Comparison of ENCODE assay signal across 24 cellular contexts in the genomic region with DNA sequence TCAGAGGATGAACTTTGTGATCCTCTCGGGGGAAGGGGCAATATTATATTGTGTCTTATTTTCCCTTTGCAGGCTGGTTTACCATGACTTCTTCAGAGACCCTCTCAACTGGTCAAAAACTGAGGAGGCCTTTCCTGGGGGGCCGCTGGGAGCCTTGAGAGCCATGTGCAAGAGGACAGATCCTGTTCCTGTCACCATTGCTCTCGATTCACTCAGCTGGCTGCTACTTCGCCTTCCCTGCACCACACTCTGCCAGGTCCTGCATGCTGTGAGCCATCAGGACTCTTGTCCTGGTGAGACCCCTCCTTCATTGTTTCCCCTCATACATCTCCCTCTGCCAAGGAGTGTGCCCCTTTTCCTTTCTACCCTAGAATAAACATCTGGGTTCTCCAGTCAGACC. TPM values are rescaled to one million over a fixed set of nuclear protein-coding genes. Genes with fewer than 3 reads are reported as not detected.
DNase-seq lines count a peak whose midpoint lies in the region; ATAC-seq and TF ChIP-seq lines count a peak whose summit lies in the region.
"Had no signal": no experiment of that assay in that cellular context is flagged by ENCODE, and none has a peak within 500 bp of the region (broad histone marks: within the 10 kb centered on the region; RNA-seq: fewer than 3 reads in every experiment).

No MANE protein-coding gene starts in this region.

- POLR2A ChIA-PET in CD8-positive, alpha-beta T cell (lab: Charles Lee) = no interaction called here

- H3K9me3 ChIP-seq in CD8-positive, alpha-beta T cell (ENCODE audit: low read length) = no peaks in the 10 kb centered on the region
- H3K9me3 ChIP-seq: esophagus muscularis mucosa, MG63, sigmoid colon, stomach, tibial artery had no signal

- H3K4me1 ChIP-seq in CD8-positive, alpha-beta T cell (ENCODE audit: insufficient read depth, low read length) = peaks cover 24% of the 10 kb centered on the region

- intact Hi-C loops in CD8-positive, alpha-beta T cell (cut with DNase I, micrococcal nuclease) = loop anchor here (5.0 kb wide), 3 partner anchors 217 to 993 kb away; partner anchors contain the start of genes CTC1 (in 1 of the 2), PFAS (in 1 of the 2), SLC16A13 (in 1 of the 2) and TP53 (in 1 of the 2)

- ATAC-seq in CD8-positive, alpha-beta T cell = no peak
- no peak for ATAC-seq in GM21526 (IDR thresholded peaks at IDR 0.05; ENCODE audit: low FRiP score, unreplicated experiment)
- ATAC-seq: activated CD8-positive, alpha-beta memory T cell treated with anti-CD3 and anti-CD28 coated beads, Interleukin-2, amount 10 ng/mL, durations not matched to agents 7 days and 5 days; K562 had no signal

- no peaks in the 10 kb centered on the region for H3K27me3 ChIP-seq in CD8-positive, alpha-beta T cell (ENCODE audit: insufficient read depth, low read length)
- H3K27me3 ChIP-seq: brain microvascular endothelial cell, esophagus muscularis mucosa, MG63, sigmoid colon, stomach, tibial artery had no signal

- peak overlapping the region; percentile 87 for H3K27ac ChIP-seq in C4-2B
- H3K27ac ChIP-seq in CD8-positive, alpha-beta T cell (ENCODE audit: low read depth, low read length) = no peak overlapping the region
- H3K27ac ChIP-seq: brain microvascular endothelial cell, esophagus muscularis mucosa, sigmoid colon, stomach, tibial artery had no signal

- peaks cover 8% of the 10 kb centered on the region for H3K36me3 ChIP-seq in CD8-positive, alpha-beta T cell (ENCODE audit: insufficient read depth, low read length)

- TF ChIP-seq CTCF in C4-2B (conservative IDR thresholded peaks at IDR 0.05) = no peak
- TF ChIP-seq CTCF in CD8-positive, alpha-beta T cell (IDR thresholded peaks at IDR 0.05) = no peak
- TF ChIP-seq CTCF in nephron (IDR thresholded peaks at IDR 0.05; ENCODE audit: unreplicated experiment in 3 of 3) = no peak

- H3K4me1 Mint-ChIP-seq in CD8-positive, alpha-beta T cell (ENCODE audit: low read depth) = peaks cover 32% of the 10 kb centered on the region
- H3K4me1 Mint-ChIP-seq in activated naive CD8-positive, alpha-beta T cell treated with anti-CD3 and anti-CD28 coated beads for 36 hours = peaks cover 29% of the 10 kb centered on the region
- H3K4me1 Mint-ChIP-seq in nephron = peaks cover 28% of the 10 kb centered on the region

- H3K36me3 Mint-ChIP-seq in CD8-positive, alpha-beta T cell = peaks cover 57% of the 10 kb centered on the region
- peaks cover 36% of the 10 kb centered on the region for H3K36me3 Mint-ChIP-seq in activated naive CD8-positive, alpha-beta T cell treated with anti-CD3 and anti-CD28 coated beads for 36 hours
- peaks cover 49% of the 10 kb centered on the region for H3K36me3 Mint-ChIP-seq in nephron (ENCODE audit: low read depth)

- DNase-seq in CD8-positive, alpha-beta T cell = no peak
- DNase-seq in activated naive CD8-positive, alpha-beta T cell treated with anti-CD3 and anti-CD28 coated beads for 36 hours = no peak
- DNase-seq in NCI-H345 (lab: John Stamatoyannopoulos, UW) (no peak), pons (ENCODE audit: low spot score) (no peak)
- DNase-seq: activated CD8-positive, alpha-beta memory T cell treated with anti-CD3 and anti-CD28 coated beads, Interleukin-2, amount 10 ng/mL, durations not matched to agents 7 days and 5 days; brain microvascular endothelial cell; CD4-positive, CD25-positive, alpha-beta regulatory T cell; effector CD8-positive, alpha-beta T cell; foreskin melanocyte; HFFc6; mesenchymal stem cell; MG63; naive B cell; OCI-M1; SHP77; sigmoid colon; stomach; SW 1271; tibial artery had no signal

- H3K9me3 Mint-ChIP-seq in CD8-positive, alpha-beta T cell = no peaks in the 10 kb centered on the region
- no peaks in the 10 kb centered on the region for H3K9me3 Mint-ChIP-seq in activated naive CD8-positive, alpha-beta T cell treated with anti-CD3 and anti-CD28 coated beads for 36 hours
- H3K9me3 Mint-ChIP-seq in nephron = no peaks in the 10 kb centered on the region
- H3K9me3 Mint-ChIP-seq: CD4-positive, CD25-positive, alpha-beta regulatory T cell; HFFc6; naive B cell had no signal

- no peaks in the 10 kb centered on the region for H3K27me3 Mint-ChIP-seq in CD8-positive, alpha-beta T cell (ENCODE audit: low read depth)
- H3K27me3 Mint-ChIP-seq in activated naive CD8-positive, alpha-beta T cell treated with anti-CD3 and anti-CD28 coated beads for 36 hours = no peaks in the 10 kb centered on the region
- H3K27me3 Mint-ChIP-seq in nephron (ENCODE audit: low read depth) = peaks cover 6% of the 10 kb centered on the region
- H3K27me3 Mint-ChIP-seq: activated CD8-positive, alpha-beta memory T cell treated with anti-CD3 and anti-CD28 coated beads, Interleukin-2, amount 10 ng/mL, durations not matched to agents 7 days and 5 days; CD4-positive, CD25-positive, alpha-beta regulatory T cell; naive B cell had no signal

- peak overlapping the region; percentile 79 for H3K27ac Mint-ChIP-seq in CD8-positive, alpha-beta T cell
- H3K27ac Mint-ChIP-seq in activated naive CD8-positive, alpha-beta T cell treated with anti-CD3 and anti-CD28 coated beads for 36 hours = no peak overlapping the region
- H3K27ac Mint-ChIP-seq in nephron = peak overlapping the region in 1 of 3 experiments; percentile 67
- H3K27ac Mint-ChIP-seq: HFFc6 had no signal

- H3K4me3 ChIP-seq in CD8-positive, alpha-beta T cell (ENCODE audit: low read depth, low read length) = no peak overlapping the region
- H3K4me3 ChIP-seq: esophagus muscularis mucosa, K562, MG63, sigmoid colon, stomach, tibial artery had no signal

- CTCF ChIA-PET in CD8-positive, alpha-beta T cell (lab: Charles Lee) = no interaction called here

- H3K4me3 Mint-ChIP-seq in CD8-positive, alpha-beta T cell = no peak overlapping the region
- peak overlapping the region; percentile 8 for H3K4me3 Mint-ChIP-seq in activated naive CD8-positive, alpha-beta T cell treated with anti-CD3 and anti-CD28 coated beads for 36 hours
- H3K4me3 Mint-ChIP-seq in nephron = peak overlapping the region; percentile 69 to 82 (median 77)
- H3K4me3 Mint-ChIP-seq: HFFc6 had no signal

RNA-seq across cellular contexts. Expression of gene ELP5, which starts 2.5 kb away (rescaled TPM):
- total RNA-seq in CD8-positive, alpha-beta T cell = 10 to 100 TPM; 38.9 to 39.0 TPM
- total RNA-seq in activated naive CD8-positive, alpha-beta T cell treated with anti-CD3 and anti-CD28 coated beads for 36 hours = 100 to 1,000 TPM in 1 of 2 experiments, 10 to 100 TPM in 1; 99.0 to 110 TPM

RNA-seq across cellular contexts. Expression of gene CTDNEP1, which starts 3.0 kb away (rescaled TPM):
- 10 to 100 TPM; 77.8 to 95.6 TPM for total RNA-seq in CD8-positive, alpha-beta T cell
- total RNA-seq in activated naive CD8-positive, alpha-beta T cell treated with anti-CD3 and anti-CD28 coated beads for 36 hours = 100 to 1,000 TPM; 180 to 191 TPM

RNA-seq across cellular contexts. Expression of gene CLDN7, which starts 7.8 kb away (rescaled TPM):
- total RNA-seq in CD8-positive, alpha-beta T cell = 1 to 10 TPM; 4.1 to 4.5 TPM
- total RNA-seq in activated naive CD8-positive, alpha-beta T cell treated with anti-CD3 and anti-CD28 coated beads for 36 hours = 1 to 10 TPM in 1 of 2 experiments, under 1 TPM in 1; 0.90 to 1.6 TPM
- total RNA-seq: CD4-positive, CD25-positive, alpha-beta regulatory T cell had no signal

RNA-seq across cellular contexts. Expression of gene GABARAP, which starts 12.3 kb away (rescaled TPM):
- 100 to 1,000 TPM; 165 to 173 TPM for total RNA-seq in CD8-positive, alpha-beta T cell
- 100 to 1,000 TPM; 112 to 113 TPM for total RNA-seq in activated naive CD8-positive, alpha-beta T cell treated with anti-CD3 and anti-CD28 coated beads for 36 hours

RNA-seq across cellular contexts. Expression of gene PHF23, which starts 15.3 kb away (rescaled TPM):
- total RNA-seq in CD8-positive, alpha-beta T cell = 1 to 10 TPM; 2.8 to 3.1 TPM
- total RNA-seq in activated naive CD8-positive, alpha-beta T cell treated with anti-CD3 and anti-CD28 coated beads for 36 hours = 10 to 100 TPM; 28.1 to 28.8 TPM
